22 cellular contexts compared by ENCODE assay signal in the genomic region with DNA sequence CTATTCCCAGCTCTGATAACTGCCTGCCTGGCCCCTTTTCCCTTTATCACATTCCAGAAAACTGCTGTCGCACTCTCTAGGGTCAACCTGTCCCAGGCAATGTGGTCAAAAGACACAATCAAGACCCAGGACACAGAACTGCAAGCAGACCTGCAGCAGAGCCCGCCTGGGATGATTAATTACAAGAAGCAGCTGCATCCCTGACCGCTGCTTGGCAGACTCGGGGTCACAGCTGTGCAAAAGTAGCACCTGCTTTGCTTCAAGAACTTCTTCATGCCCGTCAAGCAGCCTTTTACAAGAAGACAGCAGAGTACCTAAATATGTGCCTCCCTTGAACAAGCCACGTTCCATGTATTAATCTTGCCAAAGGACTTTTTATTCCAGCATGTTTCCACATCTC.
"Had no signal": no experiment of that assay in that cellular context is flagged by ENCODE, and none has a peak within 500 bp of the region (broad histone marks: within the 10 kb centered on the region; RNA-seq: fewer than 3 reads in every experiment).

No MANE protein-coding gene starts in this region.

- ATAC-seq: heart left ventricle; left colon; naive thymus-derived CD8-positive, alpha-beta T cell; psoas muscle; right lobe of liver; stimulated activated naive B cell treated with anti-CD40 and anti-IgM and Interleukin-4, amounts not matched to agents 10 μg/mL and 1 μg/mL and 100 μg/mL, for 72 hours; stimulated activated naive CD8-positive, alpha-beta T cell treated with anti-CD3 and anti-CD28 coated beads, Interleukin-15, amount 100 ng/mL, for 72 hours; upper lobe of right lung had no signal

- H3K9me3 ChIP-seq: heart left ventricle, neutrophil, psoas muscle, right lobe of liver, spleen, testis, tibial nerve, upper lobe of right lung had no signal

- H3K27ac ChIP-seq: coronary artery, heart left ventricle, neutrophil, psoas muscle, right lobe of liver, spleen, testis, tibial nerve, upper lobe of right lung had no signal

- DNase-seq: effector CD4-positive, alpha-beta T cell; endodermal cell; erythroblast; heart left ventricle; hippocampal formation; left colon; mesendoderm; naive thymus-derived CD8-positive, alpha-beta T cell; psoas muscle; retina; right lobe of liver; spleen; stimulated activated CD4-positive, alpha-beta T cell treated with anti-CD3 and anti-CD28 coated beads, Interleukin-15, amount 100 ng/mL, for 24 hours; stimulated activated CD4-positive, alpha-beta T cell treated with anti-CD3 and anti-CD28 coated beads, Interleukin-1b, Interleukin-23, amount 100 ng/mL, for 48 hours; stimulated activated CD4-positive, alpha-beta T cell treated with anti-CD3 and anti-CD28 coated beads, Interleukin-4, amount 100 ng/mL, for 24 hours; stimulated activated naive B cell treated with anti-CD40 and anti-IgM and Interleukin-4, amounts not matched to agents 10 μg/mL and 1 μg/mL and 100 μg/mL, for 72 hours; stimulated activated naive CD8-positive, alpha-beta T cell treated with anti-CD3 and anti-CD28 coated beads, Interleukin-15, amount 100 ng/mL, for 72 hours; testis; upper lobe of right lung had no signal

- H3K27me3 ChIP-seq: heart left ventricle, right lobe of liver, testis, tibial nerve, upper lobe of right lung had no signal

- H3K36me3 ChIP-seq: heart left ventricle, neutrophil, right lobe of liver, spleen, tibial nerve, upper lobe of right lung had no signal

- H3K4me3 ChIP-seq: coronary artery, heart left ventricle, psoas muscle, right lobe of liver, spleen, testis, tibial nerve, upper lobe of right lung had no signal

- H3K4me1 ChIP-seq: heart left ventricle, psoas muscle, right lobe of liver, spleen, testis, tibial nerve, upper lobe of right lung had no signal
